Comparison of ENCODE assay signal across 27 cellular contexts in genomic region chr15:101382544-101382943, GRCh38.
"Had no signal": no experiment of that assay in that cellular context is flagged by ENCODE, and none has a peak within 500 bp of the region (broad histone marks: within the 10 kb centered on the region; RNA-seq: fewer than 3 reads in every experiment).

No MANE protein-coding gene starts in this region.

- H3K4me3 Mint-ChIP-seq: dendritic cell treated with granulocyte-macrophage colony-stimulating factor and Interleukin-4, amounts not matched to agents 40 ng/mL and 50 ng/mL, for 4 days; endodermal cell; memory B cell; natural killer cell; stimulated activated naive B cell treated with anti-CD40 and anti-IgM and Interleukin-4, amounts not matched to agents 10 μg/mL and 1 μg/mL and 100 μg/mL, for 72 hours; stimulated activated naive CD8-positive, alpha-beta T cell treated with anti-CD3 and anti-CD28 coated beads, Interleukin-15, amount 100 ng/mL, for 72 hours had no signal

- H2AFZ ChIP-seq: hepatocyte had no signal

- H3K27ac Mint-ChIP-seq: dendritic cell treated with granulocyte-macrophage colony-stimulating factor and Interleukin-4, amounts not matched to agents 40 ng/mL and 50 ng/mL, for 4 days; endodermal cell; memory B cell; natural killer cell; progenitor cell of endocrine pancreas; stimulated activated naive B cell treated with anti-CD40 and anti-IgM and Interleukin-4, amounts not matched to agents 10 μg/mL and 1 μg/mL and 100 μg/mL, for 72 hours; stimulated activated naive CD8-positive, alpha-beta T cell treated with anti-CD3 and anti-CD28 coated beads, Interleukin-15, amount 100 ng/mL, for 72 hours had no signal

- H3K9me3 Mint-ChIP-seq: dendritic cell treated with granulocyte-macrophage colony-stimulating factor and Interleukin-4, amounts not matched to agents 40 ng/mL and 50 ng/mL, for 4 days; endodermal cell; memory B cell; natural killer cell; stimulated activated naive B cell treated with anti-CD40 and anti-IgM and Interleukin-4, amounts not matched to agents 10 μg/mL and 1 μg/mL and 100 μg/mL, for 72 hours; stimulated activated naive CD8-positive, alpha-beta T cell treated with anti-CD3 and anti-CD28 coated beads, Interleukin-15, amount 100 ng/mL, for 72 hours had no signal

- DNase-seq: colonic mucosa; effector CD8-positive, alpha-beta T cell; endodermal cell; heart left ventricle; left cardiac atrium; left ventricle myocardium superior; natural killer cell; occipital lobe; ovary; stimulated activated CD4-positive, alpha-beta T cell treated with anti-CD3 and anti-CD28 coated beads, Interleukin-15, amount 100 ng/mL, for 24 hours; stimulated activated CD4-positive, alpha-beta T cell treated with anti-CD3 and anti-CD28 coated beads, Interleukin-2, amount 100 ng/mL, for 48 hours; stimulated activated naive B cell treated with anti-CD40 and anti-IgM and Interleukin-4, amounts not matched to agents 10 μg/mL and 1 μg/mL and 100 μg/mL, for 72 hours; stimulated activated naive CD8-positive, alpha-beta T cell treated with anti-CD3 and anti-CD28 coated beads, Interleukin-15, amount 100 ng/mL, for 72 hours; thyroid gland; trophoblast cell had no signal

- H3K4me2 ChIP-seq: hepatocyte had no signal

- H3K4me1 ChIP-seq: colonic mucosa, esophagus muscularis mucosa, foreskin keratinocyte, gastroesophageal sphincter, heart left ventricle, right atrium auricular region, thyroid gland, vagina had no signal

- H3K4me3 ChIP-seq: colonic mucosa, esophagus muscularis mucosa, gastroesophageal sphincter, heart left ventricle, hepatocyte, lung, ovary, right atrium auricular region, skin epidermis, suprapubic skin, thyroid gland, vagina had no signal

- H3K9me3 ChIP-seq: colonic mucosa, esophagus muscularis mucosa, gastroesophageal sphincter, heart left ventricle, ovary, right atrium auricular region, suprapubic skin, thyroid gland, vagina had no signal

- H3K4me1 Mint-ChIP-seq: memory B cell; stimulated activated naive B cell treated with anti-CD40 and anti-IgM and Interleukin-4, amounts not matched to agents 10 μg/mL and 1 μg/mL and 100 μg/mL, for 72 hours had no signal

- ATAC-seq: gastroesophageal sphincter; heart left ventricle; left cardiac atrium; left ventricle myocardium superior; natural killer cell; stimulated activated naive B cell treated with anti-CD40 and anti-IgM and Interleukin-4, amounts not matched to agents 10 μg/mL and 1 μg/mL and 100 μg/mL, for 72 hours; stimulated activated naive CD8-positive, alpha-beta T cell treated with anti-CD3 and anti-CD28 coated beads, Interleukin-15, amount 100 ng/mL, for 72 hours had no signal

- H3K27me3 ChIP-seq: colonic mucosa, esophagus muscularis mucosa, foreskin keratinocyte, gastroesophageal sphincter, heart left ventricle, hepatocyte, ovary, right atrium auricular region, suprapubic skin, thyroid gland, vagina had no signal

- H3K27ac ChIP-seq: colonic mucosa, esophagus muscularis mucosa, foreskin keratinocyte, gastroesophageal sphincter, heart left ventricle, hepatocyte, ovary, right atrium auricular region, skin epidermis, suprapubic skin, thyroid gland, vagina had no signal

- H3K27me3 Mint-ChIP-seq: dendritic cell treated with granulocyte-macrophage colony-stimulating factor and Interleukin-4, amounts not matched to agents 40 ng/mL and 50 ng/mL, for 4 days; stimulated activated naive CD8-positive, alpha-beta T cell treated with anti-CD3 and anti-CD28 coated beads, Interleukin-15, amount 100 ng/mL, for 72 hours had no signal

- H3K79me2 ChIP-seq: hepatocyte had no signal

- H3K36me3 ChIP-seq: colonic mucosa, gastroesophageal sphincter, ovary, right atrium auricular region, suprapubic skin, thyroid gland, vagina had no signal

- H3K36me3 Mint-ChIP-seq: memory B cell; natural killer cell; stimulated activated naive B cell treated with anti-CD40 and anti-IgM and Interleukin-4, amounts not matched to agents 10 μg/mL and 1 μg/mL and 100 μg/mL, for 72 hours had no signal
